In genomic region chr7:18221377-18222290, GRCh38 we compare ENCODE assay signal across 17 cellular contexts.
DNase-seq lines count a peak whose midpoint lies in the region; ATAC-seq, FAIRE-seq and TF ChIP-seq lines count a peak whose summit lies in the region.
"Had no signal": no experiment of that assay in that cellular context is flagged by ENCODE, and none has a peak within 500 bp of the region (broad histone marks: within the 10 kb centered on the region; RNA-seq: fewer than 3 reads in every experiment).

No MANE protein-coding gene starts in this region.

- ATAC-seq in pancreas = peak in 2 of 4 donors; percentile 51 to 57
- no peak for ATAC-seq in activated naive CD8-positive, alpha-beta T cell treated with anti-CD3 and anti-CD28 coated beads, Interleukin-2, amount 50 U/mL, for 24 hours

- H3K4me3 Mint-ChIP-seq in activated naive CD8-positive, alpha-beta T cell treated with anti-CD3 and anti-CD28 coated beads, Interleukin-2, amount 50 U/mL, for 24 hours = no peak overlapping the region
- no peak overlapping the region for H3K4me3 Mint-ChIP-seq in neural progenitor cell
- H3K4me3 Mint-ChIP-seq: CD4-positive, CD25-positive, alpha-beta regulatory T cell had no signal

- DNase-seq in NOMO-1 treated with dmso at 0.1 percent for 144 hours (lab: John Stamatoyannopoulos, UW; ENCODE audit: unreplicated experiment) (peak; percentile 23), fibroblast of lung (ENCODE audit: low read depth in 2 of 2) (peak; percentile 8 to 65), pancreas (no peak), kidney glomerular epithelial cell (lab: John Stamatoyannopoulos, UW) (no peak), NCI-H128 (lab: John Stamatoyannopoulos, UW; ENCODE audit: unreplicated experiment) (no peak), neural progenitor cell (ENCODE audit: low spot score) (no peak)
- DNase-seq in activated naive CD8-positive, alpha-beta T cell treated with anti-CD3 and anti-CD28 coated beads, Interleukin-2, amount 50 U/mL, for 24 hours = no peak
- DNase-seq: activated gamma-delta T cell; CD4-positive, CD25-positive, alpha-beta regulatory T cell; GDM1; NCI-H2171; Peyer's patch; stimulated activated CD4-positive, alpha-beta T cell treated with anti-CD3 and anti-CD28 coated beads, Interleukin-4, amount 100 ng/mL, for 1 hour; stimulated activated naive CD4-positive, alpha-beta T cell treated with Interleukin-2 at 50 U/mL for 16 hours had no signal

- H3K27ac ChIP-seq in fibroblast of lung (ENCODE audit: insufficient read depth, low read length) = no peak overlapping the region
- H3K27ac ChIP-seq in pancreas = no peak overlapping the region
- H3K27ac ChIP-seq in neural progenitor cell = no peak overlapping the region
- H3K27ac ChIP-seq: Peyer's patch had no signal

- no peaks in the 10 kb centered on the region for H3K79me2 ChIP-seq in fibroblast of lung (ENCODE audit: control insufficient read depth, insufficient read depth, low read length)
- H3K79me2 ChIP-seq in neural progenitor cell (ENCODE audit: low read depth) = no peaks in the 10 kb centered on the region

- intact Hi-C loops in pancreas (cut with DNase I) = no loop called here

- no peaks in the 10 kb centered on the region for H3K36me3 Mint-ChIP-seq in activated naive CD8-positive, alpha-beta T cell treated with anti-CD3 and anti-CD28 coated beads, Interleukin-2, amount 50 U/mL, for 24 hours (ENCODE audit: low read depth)
- no peaks in the 10 kb centered on the region for H3K36me3 Mint-ChIP-seq in neural progenitor cell
- H3K36me3 Mint-ChIP-seq: CD4-positive, CD25-positive, alpha-beta regulatory T cell had no signal

- H3K27me3 Mint-ChIP-seq in activated naive CD8-positive, alpha-beta T cell treated with anti-CD3 and anti-CD28 coated beads, Interleukin-2, amount 50 U/mL, for 24 hours = peaks cover 2% of the 10 kb centered on the region
- no peaks in the 10 kb centered on the region for H3K27me3 Mint-ChIP-seq in neural progenitor cell (ENCODE audit: insufficient read depth, low read depth)
- H3K27me3 Mint-ChIP-seq: CD4-positive, CD25-positive, alpha-beta regulatory T cell had no signal

- H3F3A ChIP-seq in neural progenitor cell (ENCODE audit: low read depth) = no peaks in the 10 kb centered on the region

- no peaks in the 10 kb centered on the region for H3K9me3 Mint-ChIP-seq in activated naive CD8-positive, alpha-beta T cell treated with anti-CD3 and anti-CD28 coated beads, Interleukin-2, amount 50 U/mL, for 24 hours
- H3K9me3 Mint-ChIP-seq in neural progenitor cell = no peaks in the 10 kb centered on the region

- H4K20me1 ChIP-seq in fibroblast of lung (ENCODE audit: control insufficient read depth, extremely low read depth, insufficient read depth, low read length) (no peaks in the 10 kb centered on the region), neural progenitor cell (ENCODE audit: low read depth) (no peaks in the 10 kb centered on the region)

- H3K4me1 Mint-ChIP-seq in activated naive CD8-positive, alpha-beta T cell treated with anti-CD3 and anti-CD28 coated beads, Interleukin-2, amount 50 U/mL, for 24 hours = peaks cover 4% of the 10 kb centered on the region
- no peaks in the 10 kb centered on the region for H3K4me1 Mint-ChIP-seq in neural progenitor cell
- H3K4me1 Mint-ChIP-seq: CD4-positive, CD25-positive, alpha-beta regulatory T cell had no signal

- H3K4me2 ChIP-seq in fibroblast of lung (ENCODE audit: extremely low read depth, insufficient read depth, low read length) (no peak overlapping the region), neural progenitor cell (no peak overlapping the region)

- no peaks in the 10 kb centered on the region for H3K4me1 ChIP-seq in fibroblast of lung (ENCODE audit: control insufficient read depth, extremely low read depth, insufficient read depth, low read length)
- no peaks in the 10 kb centered on the region for H3K4me1 ChIP-seq in pancreas
- H3K4me1 ChIP-seq in neural progenitor cell = no peaks in the 10 kb centered on the region
- H3K4me1 ChIP-seq: Peyer's patch had no signal

- no peak overlapping the region for H3K27ac Mint-ChIP-seq in activated naive CD8-positive, alpha-beta T cell treated with anti-CD3 and anti-CD28 coated beads, Interleukin-2, amount 50 U/mL, for 24 hours
- no peak overlapping the region for H3K27ac Mint-ChIP-seq in neural progenitor cell
- H3K27ac Mint-ChIP-seq: CD4-positive, CD25-positive, alpha-beta regulatory T cell had no signal

- 44 to 61% methylated on average over 2 of the region's 2 CpGs for WGBS in pancreas, 2 donors

- no peaks in the 10 kb centered on the region for H3K27me3 ChIP-seq in fibroblast of lung (ENCODE audit: control insufficient read depth, insufficient read depth, low read length)
- no peaks in the 10 kb centered on the region for H3K27me3 ChIP-seq in pancreas
- no peaks in the 10 kb centered on the region for H3K27me3 ChIP-seq in neural progenitor cell
- H3K27me3 ChIP-seq: Peyer's patch had no signal

- TF ChIP-seq CTCF in fibroblast of lung (conservative IDR thresholded peaks at IDR 0.05 in 1 of 2, IDR thresholded peaks at IDR 0.05 in 1 of 2; ENCODE audit: low read depth in 1 of 2, low read length in 2 of 2) = no peak
- no peak for TF ChIP-seq CTCF in pancreas (IDR thresholded peaks at IDR 0.05)
- TF ChIP-seq CTCF in neural progenitor cell (IDR thresholded peaks at IDR 0.05) = no peak

- no peaks in the 10 kb centered on the region for H3K36me3 ChIP-seq in fibroblast of lung (ENCODE audit: control insufficient read depth, insufficient read depth, low read length)
- no peaks in the 10 kb centered on the region for H3K36me3 ChIP-seq in pancreas
- no peaks in the 10 kb centered on the region for H3K36me3 ChIP-seq in neural progenitor cell
- H3K36me3 ChIP-seq: Peyer's patch had no signal

- H3K4me3 ChIP-seq in fibroblast of lung (replicated peaks in 1 of 4; ENCODE audit: control extremely low read depth in 1 of 4, insufficient read depth in 1 of 4, low read depth in 3 of 4, low read length in 4 of 4) = no peak overlapping the region
- H3K4me3 ChIP-seq in pancreas = no peak overlapping the region
- H3K4me3 ChIP-seq in neural progenitor cell = no peak overlapping the region
- H3K4me3 ChIP-seq: Peyer's patch had no signal

- H2AFZ ChIP-seq in fibroblast of lung (ENCODE audit: low read length) (no peak overlapping the region), neural progenitor cell (replicated peaks) (no peak overlapping the region)

- H3K9me3 ChIP-seq in fibroblast of lung (ENCODE audit: control insufficient read depth, insufficient read depth, low read depth, low read length) (no peaks in the 10 kb centered on the region), pancreas (no peaks in the 10 kb centered on the region), neural progenitor cell (ENCODE audit: low read depth) (no peaks in the 10 kb centered on the region)
- H3K9me3 ChIP-seq: Peyer's patch had no signal

- peak; percentile 49 for FAIRE-seq in G401.6 (lab: Jason Lieb, UNC)
- FAIRE-seq in pancreas (lab: Jason Lieb, UNC) = peak; percentile 54
- FAIRE-seq: bronchial epithelial cell, GM18507 had no signal

- H3K9ac ChIP-seq in fibroblast of lung (ENCODE audit: insufficient read depth, low read length) (no peak overlapping the region), neural progenitor cell (no peak overlapping the region)

Comparison
In these comparisons a context has a peak if more than half of its experiments do, and no peak if none do; other contexts are left out.
1. DNase-seq: peak in NOMO-1 treated with dmso at 0.1 percent for 144 hours (single experiment) and fibroblast of lung (2 of 2); none in pancreas (0 of 6), activated naive CD8-positive, alpha-beta T cell treated with anti-CD3 and anti-CD28 coated beads, Interleukin-2, amount 50 U/mL, for 24 hours (single experiment), kidney glomerular epithelial cell (single experiment), NCI-H128 (single experiment) and neural progenitor cell (single experiment).